18 cellular contexts compared by ENCODE assay signal in genomic region chr3:172082820-172083513, GRCh38. TPM values are rescaled to one million over a fixed set of nuclear protein-coding genes. Genes with fewer than 3 reads are reported as not detected.
DNase-seq lines count a peak whose midpoint lies in the region; ATAC-seq and TF ChIP-seq lines count a peak whose summit lies in the region.
"Had no signal": no experiment of that assay in that cellular context is flagged by ENCODE, and none has a peak within 500 bp of the region (broad histone marks: within the 10 kb centered on the region; RNA-seq: fewer than 3 reads in every experiment).

No MANE protein-coding gene starts in this region.

- TF ChIP-seq POLR2A in gastroesophageal sphincter (IDR thresholded peaks at IDR 0.05) (no peak), lower leg skin (IDR thresholded peaks at IDR 0.05) (no peak)

- H2AFZ ChIP-seq in osteoblast (ENCODE audit: low read length), result no peak overlapping the region

- intact Hi-C loops in Right ventricle myocardium inferior (cut with DNase I) (no loop called here), lower leg skin (cut with DNase I; ENCODE audit: low total_unique reads) (no loop called here)

- H3K36me3 ChIP-seq in cardiac muscle cell, result no peaks in the 10 kb centered on the region
- H3K36me3 ChIP-seq in gastroesophageal sphincter, result peaks cover 0 to 3% of the 10 kb centered on the region in 2 donors
- peaks cover 40% of the 10 kb centered on the region for H3K36me3 ChIP-seq in osteoblast (ENCODE audit: insufficient read depth, low read length)
- H3K36me3 ChIP-seq in urinary bladder (ENCODE audit: insufficient read depth), result no peaks in the 10 kb centered on the region

- no peak for TF ChIP-seq EP300 in gastroesophageal sphincter (IDR thresholded peaks at IDR 0.05)

- no peaks in the 10 kb centered on the region for H3K27me3 ChIP-seq in cardiac muscle cell
- H3K27me3 ChIP-seq in gastroesophageal sphincter, result no peaks in the 10 kb centered on the region
- no peaks in the 10 kb centered on the region for H3K27me3 ChIP-seq in osteoblast (ENCODE audit: insufficient read depth, low read length)

- DNase-seq in cardiac muscle cell (ENCODE audit: low read depth in 1 of 2, low spot score in 1 of 2) (no peak), Right ventricle myocardium inferior (ENCODE audit: missing footprints) (no peak), osteoblast (ENCODE audit: insufficient read length, low spot score, missing footprints) (no peak), cerebellar nuclear complex (lab: John Stamatoyannopoulos, UW) (no peak), lower leg skin (ENCODE audit: low spot score in 2 of 2) (no peak)
- DNase-seq: activated CD4-positive, CD25-positive, alpha-beta regulatory T cell treated with anti-CD3 and anti-CD28 coated beads, Interleukin-2, amount 50 U/mL, for 72 hours; activated T-cell treated with anti-CD3 and anti-CD28 coated beads, Interleukin-2, amount 50 U/mL, for 24 hours; cortex of kidney; GDM1; KG1; NCI-H1436 treated with DMSO at 0.1 percent for 48 hours; NCI-H345; stimulated activated CD4-positive, alpha-beta T cell treated with anti-CD3 and anti-CD28 coated beads, Interleukin-4, amount 100 ng/mL, for 4 hours had no signal

- 90% methylated on average over 1 of the region's 5 CpGs for WGBS in gastroesophageal sphincter (ENCODE audit: low coverage in 1 of 2), 2 donors
- 88% methylated on average over 5 of the region's 5 CpGs for WGBS in urinary bladder
- 88 to 90% methylated on average over 5 of the region's 5 CpGs for WGBS in lower leg skin, 2 donors

- peaks cover 73% of the 10 kb centered on the region for H4K20me1 ChIP-seq in osteoblast (ENCODE audit: insufficient read depth, low read length)

- TF ChIP-seq CTCF in cardiac muscle cell (IDR thresholded peaks at IDR 0.05; ENCODE audit: low read depth, low read length) (no peak), gastroesophageal sphincter (IDR thresholded peaks at IDR 0.05) (no peak), osteoblast (IDR thresholded peaks at IDR 0.05; ENCODE audit: extremely low read depth, low read depth, low read length) (no peak), lower leg skin (IDR thresholded peaks at IDR 0.05) (no peak)

- H3K4me1 ChIP-seq in cardiac muscle cell (ENCODE audit: low read depth) (peaks cover 14% of the 10 kb centered on the region), gastroesophageal sphincter (peaks cover 0 to 36% (median 2%) of the 10 kb centered on the region in 3 donors), osteoblast (ENCODE audit: insufficient read depth, low read length) (peaks cover 62% of the 10 kb centered on the region), urinary bladder (ENCODE audit: insufficient read depth) (no peaks in the 10 kb centered on the region)

- H3K4me3 ChIP-seq in cardiac muscle cell (no peak overlapping the region), gastroesophageal sphincter (no peak overlapping the region), osteoblast (ENCODE audit: insufficient read depth, low read length) (no peak overlapping the region), urinary bladder (ENCODE audit: low read depth, low read length) (no peak overlapping the region), lower leg skin (ENCODE audit: low read depth, poor library complexity, severe bottlenecking) (no peak overlapping the region)
- H3K4me3 ChIP-seq: A549 had no signal

- H3K79me2 ChIP-seq in osteoblast (ENCODE audit: insufficient read depth, low read length), result peaks cover 100% of the 10 kb centered on the region

- no peak for ATAC-seq in Right ventricle myocardium inferior
- ATAC-seq in gastroesophageal sphincter, result no peak
- no peak for ATAC-seq in HG03280 (IDR thresholded peaks at IDR 0.05; ENCODE audit: unreplicated experiment)
- ATAC-seq: A549; stimulated activated effector memory CD8-positive, alpha-beta T cell treated with anti-CD3 and anti-CD28 coated beads, Interleukin-12 subunit alpha, Interleukin-12 subunit beta, amount 100 ng/mL, for 72 hours had no signal

- H3K4me2 ChIP-seq in osteoblast (ENCODE audit: insufficient read depth, low read length), result peak overlapping the region; percentile 5
- H3K4me2 ChIP-seq: A549 had no signal

- H3K27ac ChIP-seq in cardiac muscle cell, result peak overlapping the region; percentile 41
- H3K27ac ChIP-seq in gastroesophageal sphincter, result peak overlapping the region; percentile 39 to 72 (median 68)
- H3K27ac ChIP-seq in osteoblast (ENCODE audit: low read depth, low read length), result peak overlapping the region; percentile 85
- peak overlapping the region; percentile 40 for H3K27ac ChIP-seq in urinary bladder (ENCODE audit: low read depth)
- H3K27ac ChIP-seq: A549 had no signal

- H3K9me3 ChIP-seq in cardiac muscle cell (ENCODE audit: low read depth), result no peaks in the 10 kb centered on the region
- no peaks in the 10 kb centered on the region for H3K9me3 ChIP-seq in gastroesophageal sphincter
- no peaks in the 10 kb centered on the region for H3K9me3 ChIP-seq in osteoblast (ENCODE audit: low read depth, low read length)
- H3K9me3 ChIP-seq: A549 had no signal

RNA-seq across cellular contexts. Expression of gene FNDC3B, which starts 43.6 kb away (rescaled TPM):
- total RNA-seq in cardiac muscle cell (56.8 and 62.3 TPM in 2 replicates), Right ventricle myocardium inferior (57.8 TPM), gastroesophageal sphincter (10 to 100 TPM; 53.1 to 97.2 (median 70.8) TPM), osteoblast (179 TPM in 2 replicates), urinary bladder (228 TPM), lower leg skin (10 to 100 TPM; 22.9 to 39.3 (median 23.2) TPM)
- polyA plus RNA-seq in cardiac muscle cell (52.2 and 55.2 TPM in 2 replicates), urinary bladder (22.0 TPM)
